ENCODE assay signal across 10 cellular contexts in the genomic region with DNA sequence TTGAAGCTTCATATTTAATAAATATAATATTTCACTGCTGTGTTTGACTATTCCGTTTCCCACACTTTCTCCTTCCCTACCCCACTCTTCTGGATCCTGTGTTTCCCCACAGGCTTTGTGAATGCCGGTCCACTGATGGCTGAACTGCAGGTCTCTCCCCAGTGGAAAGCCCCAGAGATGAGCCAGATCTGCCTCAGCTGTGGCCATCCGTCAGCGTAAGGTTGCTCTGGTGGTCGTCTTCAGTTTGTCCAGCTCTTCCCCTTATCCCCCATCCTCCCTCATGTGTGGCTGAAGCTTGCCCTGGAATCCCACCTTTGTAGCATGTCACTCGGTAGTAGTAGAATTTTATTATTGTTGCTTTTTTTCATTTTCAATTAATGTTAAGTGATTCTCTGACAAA. TPM values are rescaled to one million over a fixed set of nuclear protein-coding genes. Genes with fewer than 3 reads are reported as not detected.
A peak's percentile ranks its signal among the peaks of the same experiment; 100 is the strongest.
DNase-seq lines count a peak whose midpoint lies in the region; ATAC-seq and TF ChIP-seq lines count a peak whose summit lies in the region.
"Had no signal": no experiment of that assay in that cellular context is flagged by ENCODE, and none has a peak within 500 bp of the region (broad histone marks: within the 10 kb centered on the region; RNA-seq: fewer than 3 reads in every experiment).

No MANE protein-coding gene starts in this region.

- H3K27me3 Mint-ChIP-seq in endodermal cell (ENCODE audit: insufficient read depth): no peaks in the 10 kb centered on the region

- no peak overlapping the region for H2AFZ ChIP-seq in DND-41 (ENCODE audit: low read depth, low read length)
- H2AFZ ChIP-seq in OCI-LY3 (ENCODE audit: low read depth, low read length): no peak overlapping the region

- no peaks in the 10 kb centered on the region for H3K27me3 ChIP-seq in DND-41 (ENCODE audit: insufficient read depth, low read length, poor library complexity)
- no peaks in the 10 kb centered on the region for H3K27me3 ChIP-seq in OCI-LY3 (ENCODE audit: low read depth, low read length)
- no peaks in the 10 kb centered on the region for H3K27me3 ChIP-seq in endodermal cell (ENCODE audit: control insufficient read depth, insufficient read depth, low read length, poor library complexity, severe bottlenecking)
- no peaks in the 10 kb centered on the region for H3K27me3 ChIP-seq in gastrocnemius medialis

- no peaks in the 10 kb centered on the region for H3K36me3 ChIP-seq in DND-41 (ENCODE audit: insufficient read depth, low read length)
- H3K36me3 ChIP-seq in OCI-LY3 (replicated peaks; ENCODE audit: low read depth, low read length): peaks cover 3% of the 10 kb centered on the region
- H3K36me3 ChIP-seq in endodermal cell (ENCODE audit: control insufficient read depth, insufficient read depth, low read length): peaks cover 11% of the 10 kb centered on the region
- H3K36me3 ChIP-seq in gastrocnemius medialis: no peaks in the 10 kb centered on the region

- peaks cover 64% of the 10 kb centered on the region for H3K4me1 Mint-ChIP-seq in endodermal cell

- H3K9me3 ChIP-seq in DND-41 (ENCODE audit: insufficient read depth, low read length, severe bottlenecking) (no peaks in the 10 kb centered on the region), OCI-LY3 (ENCODE audit: insufficient read depth, low read length) (no peaks in the 10 kb centered on the region), endodermal cell (ENCODE audit: control insufficient read depth, low read length) (peaks cover 19% of the 10 kb centered on the region), gastrocnemius medialis (no peaks in the 10 kb centered on the region)

- WGBS in endodermal cell (ENCODE audit: insufficient coverage in 1 of 2, insufficient read length in 1 of 2), 2 experiments: 81 to 88% methylated on average over 3 to 6 of the region's 6 CpGs

- intact Hi-C loops in gastrocnemius medialis (cut with DNase I; ENCODE audit: low total_unique reads): no loop called here

- H3K27ac ChIP-seq in DND-41 (ENCODE audit: low read length) (no peak overlapping the region), OCI-LY3 (ENCODE audit: low read length) (peak overlapping the region; percentile 100), endodermal cell (ENCODE audit: low read depth, low read length) (no peak overlapping the region), gastrocnemius medialis (peak overlapping the region; percentile 31 to 67 (median 58))

- no peak for DNase-seq in DND-41
- DNase-seq in endodermal cell: no peak
- DNase-seq in gastrocnemius medialis: no peak
- no peak for DNase-seq in kidney tubule cell (ENCODE audit: low spot score)
- no peak for DNase-seq in UCSD-AML1 (lab: John Stamatoyannopoulos, UW; ENCODE audit: unreplicated experiment)
- no peak for DNase-seq in NCI-H2171 (lab: John Stamatoyannopoulos, UW)
- no peak for DNase-seq in putamen (ENCODE audit: low spot score)
- DNase-seq: hippocampal formation had no signal

- peak overlapping the region; percentile 88 for H3K27ac Mint-ChIP-seq in endodermal cell

- peaks cover 19% of the 10 kb centered on the region for H3K9me3 Mint-ChIP-seq in endodermal cell

- peaks cover 21% of the 10 kb centered on the region for H3K36me3 Mint-ChIP-seq in endodermal cell (ENCODE audit: low read depth)

- no peak for ATAC-seq in DND-41 (ENCODE audit: insufficient read depth, low read depth)
- ATAC-seq in gastrocnemius medialis: no peak
- ATAC-seq: HCT116 had no signal

- TF ChIP-seq POLR2A in gastrocnemius medialis (IDR thresholded peaks at IDR 0.05): no peak

- H3K4me3 ChIP-seq in DND-41 (ENCODE audit: low read depth in 1 of 2, low read length in 2 of 2) (no peak overlapping the region), OCI-LY3 (ENCODE audit: low read length) (peak overlapping the region; percentile 63), endodermal cell (ENCODE audit: low read length) (peak overlapping the region; percentile 52), gastrocnemius medialis (no peak overlapping the region)

- in situ Hi-C loops in gastrocnemius medialis (cut with MboI; ENCODE audit: low sequenced_read_pairs in 4 of 4): no loop called here

- TF ChIP-seq CTCF in DND-41 (IDR thresholded peaks at IDR 0.05; ENCODE audit: borderline replicate concordance, extremely low read depth, low read length, poor library complexity, severe bottlenecking) (no peak), OCI-LY3 (IDR thresholded peaks at IDR 0.05; ENCODE audit: low read depth, low read length) (no peak), endodermal cell (conservative IDR thresholded peaks at IDR 0.05) (no peak), gastrocnemius medialis (IDR thresholded peaks at IDR 0.05 in 4 of 5, conservative IDR thresholded peaks at IDR 0.05 in 1 of 5) (no peak)

- peak overlapping the region; percentile 25 for H3K4me2 ChIP-seq in DND-41 (ENCODE audit: insufficient read depth, low read length)
- H3K4me2 ChIP-seq in OCI-LY3 (ENCODE audit: low read length): peak overlapping the region; percentile 99

- H3K4me3 Mint-ChIP-seq in endodermal cell: peak overlapping the region; percentile 3

- H3K79me2 ChIP-seq in DND-41 (ENCODE audit: insufficient read depth, low read length) (peaks cover 20% of the 10 kb centered on the region), OCI-LY3 (ENCODE audit: low read length) (peaks cover 88% of the 10 kb centered on the region)

- H3K4me1 ChIP-seq in DND-41 (ENCODE audit: insufficient read depth, low read length) (peaks cover 37% of the 10 kb centered on the region), OCI-LY3 (ENCODE audit: low read length) (peaks cover 83% of the 10 kb centered on the region), endodermal cell (ENCODE audit: control insufficient read depth, insufficient read depth, low read length) (peaks cover 25% of the 10 kb centered on the region), gastrocnemius medialis (peaks cover 16 to 32% of the 10 kb centered on the region in 2 donors)

- H3K9ac ChIP-seq in DND-41 (ENCODE audit: low read depth, low read length): no peak overlapping the region
- peak overlapping the region; percentile 74 for H3K9ac ChIP-seq in OCI-LY3 (ENCODE audit: low read length)
- H3K9ac ChIP-seq in endodermal cell (ENCODE audit: extremely low read depth, low read length, poor library complexity, severe bottlenecking): peak overlapping the region; percentile 36

- peaks cover 52% of the 10 kb centered on the region for H4K20me1 ChIP-seq in DND-41 (ENCODE audit: insufficient read depth, low read length)
- H4K20me1 ChIP-seq in OCI-LY3 (ENCODE audit: insufficient read depth, low read length): no peaks in the 10 kb centered on the region

RNA-seq across cellular contexts. Expression of a gene that starts 11.4 kb away (rescaled TPM):
- 10 to 100 TPM; 21.9 to 22.3 TPM for total RNA-seq in endodermal cell
- polyA plus RNA-seq in endodermal cell (2013, experiment 1 of 2): 18.0 TPM
- polyA plus RNA-seq in endodermal cell (2013, experiment 2 of 2): 17.6 TPM
- 100 to 1,000 TPM in 1 of 4 donors, 10 to 100 TPM in 3; 14.9 to 121 (median 47.5) TPM for total RNA-seq in gastrocnemius medialis

Comparison
In these comparisons a context has a peak if more than half of its experiments do, and no peak if none do; other contexts are left out.
1. H3K27ac ChIP-seq: peak in OCI-LY3 (single experiment) and gastrocnemius medialis (4 of 4); none in DND-41 (single experiment) and endodermal cell (single experiment).
2. H3K4me3 ChIP-seq: peak in OCI-LY3 (single experiment) and endodermal cell (single experiment); none in DND-41 (0 of 2) and gastrocnemius medialis (0 of 4).